ENCODE assay signal across 1 cellular context in the genomic region with DNA sequence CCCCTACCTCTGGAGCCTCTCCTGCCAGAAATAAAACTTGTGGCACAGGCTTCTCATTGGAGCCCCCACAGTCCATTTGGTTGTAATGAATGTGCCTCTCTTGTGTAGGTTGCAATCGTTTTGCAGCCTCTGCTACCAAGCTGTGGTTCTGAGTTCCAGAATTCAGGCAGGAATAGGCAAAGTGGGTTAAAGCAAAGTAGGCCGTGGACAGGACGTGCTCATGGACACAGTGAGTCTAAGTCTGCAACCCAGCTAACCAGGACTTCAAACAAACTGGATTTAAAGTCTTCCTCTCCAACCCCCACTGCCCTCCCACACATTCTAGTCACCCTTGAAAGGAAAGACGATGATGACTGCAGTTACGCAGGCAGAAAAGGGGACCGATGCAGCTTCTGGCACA.
TF ChIP-seq lines count a peak whose summit lies in the region.

No MANE protein-coding gene starts in this region.

TF ChIP-seq in H1, 55 proteins besides CTCF, POLR2A, EP300 and RAD21:
- TF ChIP-seq NRF1 (IDR thresholded peaks at IDR 0.05; ENCODE audit: low read depth, low read length) (no peak), GABPA (IDR thresholded peaks at IDR 0.05; ENCODE audit: borderline replicate concordance, insufficient read depth, low read length) (no peak), CEBPB (IDR thresholded peaks at IDR 0.05; ENCODE audit: low read depth, low read length) (no peak), KDM4A (IDR thresholded peaks at IDR 0.05; ENCODE audit: low read depth, low read length, severe bottlenecking) (no peak), BRCA1 (IDR thresholded peaks at IDR 0.05; ENCODE audit: low read depth, low read length) (no peak), CHD7 (IDR thresholded peaks at IDR 0.05; ENCODE audit: insufficient replicate concordance, low read length) (no peak), CTBP2 (IDR thresholded peaks at IDR 0.05; ENCODE audit: borderline replicate concordance, insufficient read depth, insufficient read length, low read length) (no peak), CBX8 (IDR thresholded peaks at IDR 0.05; ENCODE audit: borderline replicate concordance, low read depth, low read length) (no peak), MAFK (IDR thresholded peaks at IDR 0.05; ENCODE audit: low read depth, low read length) (no peak), SIN3A (conservative IDR thresholded peaks at IDR 0.05 in 1 of 2, IDR thresholded peaks at IDR 0.05 in 1 of 2; ENCODE audit: low read depth in 1 of 2, low read length in 2 of 2) (no peak), CREB1 (IDR thresholded peaks at IDR 0.05) (no peak), SUZ12 (IDR thresholded peaks at IDR 0.05; ENCODE audit: low read length) (no peak)
